Comparison of ENCODE assay signal across 8 cellular contexts in the genomic region with DNA sequence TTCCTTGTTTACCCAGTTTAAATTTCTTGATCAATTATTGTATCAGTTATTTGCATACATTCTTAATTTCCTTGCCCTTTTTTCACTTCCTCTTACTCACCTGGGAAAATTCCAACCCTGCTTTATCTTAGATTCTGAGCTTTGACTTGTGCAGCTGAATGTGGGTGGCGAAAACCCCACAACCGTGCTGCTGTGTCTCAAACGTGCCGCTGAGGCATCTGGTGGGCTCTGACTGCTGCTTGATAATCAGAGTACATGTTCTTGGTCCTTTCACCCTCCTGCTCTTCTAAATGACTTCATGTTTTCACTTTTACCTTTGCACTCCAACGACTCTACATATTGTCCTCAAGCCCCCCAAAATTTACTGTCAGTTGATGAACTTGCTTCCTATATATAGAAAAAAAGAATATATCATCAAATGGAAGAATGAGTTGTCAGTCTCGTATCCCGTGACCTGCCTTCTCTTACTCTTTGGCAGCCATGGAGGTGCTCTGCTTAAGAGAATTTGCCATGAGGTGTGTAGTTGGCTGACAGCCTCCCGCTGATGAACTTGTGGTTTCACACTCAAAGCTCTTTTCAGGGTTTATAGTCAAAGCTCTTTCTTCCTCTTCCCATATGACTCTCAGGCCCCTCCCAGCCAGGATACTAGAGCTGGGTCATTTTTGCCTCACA. TPM values are rescaled to one million over a fixed set of nuclear protein-coding genes. Genes with fewer than 3 reads are reported as not detected.
DNase-seq lines count a peak whose midpoint lies in the region; ATAC-seq, FAIRE-seq and TF ChIP-seq lines count a peak whose summit lies in the region.

No MANE protein-coding gene starts in this region.

- CTCF ChIA-PET in HEK293T (lab: Yijun Ruan, JAX): no interaction called here

- H3K4me3 ChIP-seq in small intestine (ENCODE audit: low read depth in 1 of 2, low read length in 2 of 2): no peak overlapping the region
- H3K4me3 ChIP-seq in adrenal gland: no peak overlapping the region
- no peak overlapping the region for H3K4me3 ChIP-seq in BE2C (ENCODE audit: low read depth, low read length)

- no peak for FAIRE-seq in small intestine (lab: Jason Lieb, UNC)

- intact Hi-C loops in adrenal gland (cut with DNase I): no loop called here

- 16 to 58% (median 27%) methylated on average over 8 of the region's 8 CpGs for WGBS in small intestine, 3 donors
- WGBS in adrenal gland, 4 donors: 83 to 89% (median 87%) methylated on average over 8 of the region's 8 CpGs

- POLR2A ChIA-PET in HEK293T (lab: Yijun Ruan, JAX): no interaction called here

- peak; percentile 72 for DNase-seq in small intestine
- DNase-seq in HEK293T (ENCODE audit: extremely low spot score): no peak
- no peak for DNase-seq in SKM-1 (lab: John Stamatoyannopoulos, UW; ENCODE audit: unreplicated experiment)
- DNase-seq in adrenal gland: no peak
- no peak for DNase-seq in BE2C

- H3K9me3 ChIP-seq in small intestine (ENCODE audit: control insufficient read depth, low read depth) (no peaks in the 10 kb centered on the region), adrenal gland (replicated peaks in 1 of 3) (no peaks in the 10 kb centered on the region), BE2C (no peaks in the 10 kb centered on the region)

- H3K36me3 ChIP-seq in small intestine (ENCODE audit: control insufficient read depth in 2 of 2, insufficient read depth in 2 of 2, low read length in 2 of 2) (no peaks in the 10 kb centered on the region), adrenal gland (replicated peaks in 1 of 2) (no peaks in the 10 kb centered on the region), BE2C (no peaks in the 10 kb centered on the region)

- H3K27me3 ChIP-seq in small intestine (ENCODE audit: control insufficient read depth in 2 of 2, insufficient read depth in 2 of 2, low read length in 2 of 2): no peaks in the 10 kb centered on the region
- H3K27me3 ChIP-seq in adrenal gland: no peaks in the 10 kb centered on the region
- H3K27me3 ChIP-seq in BE2C: no peaks in the 10 kb centered on the region

- TF ChIP-seq POLR2A in GM19099 (IDR thresholded peaks at IDR 0.05; ENCODE audit: extremely low read depth, insufficient read length, low read depth): peak; percentile 13
- TF ChIP-seq POLR2A in adrenal gland (IDR thresholded peaks at IDR 0.05): no peak

- peak overlapping the region in 1 of 2 donors; percentile 74 for H3K27ac ChIP-seq in small intestine (ENCODE audit: low read depth in 1 of 2, low read length in 1 of 2)
- H3K27ac ChIP-seq in adrenal gland: no peak overlapping the region

- TF ChIP-seq CTCF in adrenal gland (IDR thresholded peaks at IDR 0.05) (no peak), BE2C (IDR thresholded peaks at IDR 0.05; ENCODE audit: low read depth, low read length) (no peak)

- peaks cover 3 to 7% of the 10 kb centered on the region in 2 donors for H3K4me1 ChIP-seq in small intestine (ENCODE audit: control insufficient read depth in 2 of 2, insufficient read depth in 1 of 2, low read depth in 1 of 2, low read length in 1 of 2)
- no peaks in the 10 kb centered on the region for H3K4me1 ChIP-seq in adrenal gland (replicated peaks in 1 of 2)
- H3K4me1 ChIP-seq in BE2C: no peaks in the 10 kb centered on the region

- ATAC-seq in HG02981 (IDR thresholded peaks at IDR 0.05; ENCODE audit: unreplicated experiment): peak; percentile 84
- peak; percentile 82 for ATAC-seq in activated CD4-positive, CD25-positive, alpha-beta regulatory T cell treated with anti-CD3 and anti-CD28 coated beads, Interleukin-2, amount 50 U/mL, for 24 hours

TF ChIP-seq in HEK293T, 16 proteins besides CTCF, POLR2A, EP300 and RAD21:
- TF ChIP-seq ARNT (IDR thresholded peaks at IDR 0.05): no peak
- no peak for TF ChIP-seq LEF1 (IDR thresholded peaks at IDR 0.05; ENCODE audit: borderline replicate concordance)
- TF ChIP-seq CTBP1 (IDR thresholded peaks at IDR 0.05; ENCODE audit: borderline replicate concordance): no peak
- TF ChIP-seq SUZ12 (IDR thresholded peaks at IDR 0.05): no peak
- no peak for TF ChIP-seq FOXA1 (IDR thresholded peaks at IDR 0.05)

RNA-seq across cellular contexts. Expression of a gene that starts 14.0 kb away (rescaled TPM):
- polyA plus RNA-seq in small intestine: 1 to 10 TPM; 4.3 to 5.7 (median 4.5) TPM
- 10 to 100 TPM in 6 of 8 donors, 1 to 10 TPM in 2; 6.9 to 21.0 (median 13.1) TPM for total RNA-seq in adrenal gland
- polyA plus RNA-seq in adrenal gland: 10 to 100 TPM in 1 of 3 donors, 1 to 10 TPM in 2; 3.5 to 12.8 (median 5.7) TPM
- 0.22 TPM for polyA plus RNA-seq in BE2C (2012; ENCODE audit: insufficient read depth, insufficient read length, low read depth)
